9 cellular contexts compared by ENCODE assay signal in genomic region chr6:6525948-6526347, GRCh38.
"Had no signal": no experiment of that assay in that cellular context is flagged by ENCODE, and none has a peak within 500 bp of the region (broad histone marks: within the 10 kb centered on the region; RNA-seq: fewer than 3 reads in every experiment).

No MANE protein-coding gene starts in this region.

- H3K4me1 ChIP-seq: HAP-1 had no signal

- ATAC-seq: HCT116 had no signal

- H3K9me3 ChIP-seq: HAP-1 had no signal

- H3K9ac ChIP-seq: GM23248 had no signal

- DNase-seq: GM23248, GOT3, H7, HFFc6, IMR-90, KBM-7 had no signal

- H2AFZ ChIP-seq: GM23248 had no signal

- H3K36me3 ChIP-seq: HAP-1 had no signal

- H3K4me3 Mint-ChIP-seq: HFFc6 had no signal

- H3K27ac Mint-ChIP-seq: HFFc6 had no signal

- H3K4me3 ChIP-seq: GM23248, HAP-1 had no signal

- H3K27ac ChIP-seq: GM23248, HL-60 had no signal
